In the genomic region with DNA sequence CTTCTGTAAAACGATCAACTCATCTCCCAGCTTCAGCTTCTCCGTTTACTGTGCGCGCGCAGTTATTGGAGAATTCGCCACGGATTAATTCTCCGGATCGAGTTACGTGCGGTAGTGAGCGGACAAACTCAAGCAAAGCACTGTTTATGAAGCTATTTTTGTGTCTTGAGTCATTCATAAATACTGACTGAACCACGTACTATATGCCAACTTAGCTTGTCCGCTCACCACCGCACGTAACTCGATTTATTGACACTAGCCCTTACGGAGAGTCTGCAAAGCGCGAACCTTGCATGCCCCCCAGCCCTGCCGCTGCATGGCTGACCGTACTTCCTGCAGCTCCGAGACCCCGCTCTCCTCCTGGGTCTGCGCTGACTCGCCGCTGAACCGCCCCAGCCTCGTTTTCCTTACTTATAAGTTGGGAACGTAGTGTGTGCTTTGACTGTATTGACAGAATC, we compare ENCODE assay signal across 8 cellular contexts. TPM values are rescaled to one million over a fixed set of nuclear protein-coding genes. Genes with fewer than 3 reads are reported as not detected.
DNase-seq lines count a peak whose midpoint lies in the region; ATAC-seq and TF ChIP-seq lines count a peak whose summit lies in the region.

No MANE protein-coding gene starts in this region.

- H3K79me2 ChIP-seq in Loucy (ENCODE audit: insufficient read depth, low read length) (peaks cover 56% of the 10 kb centered on the region), neural progenitor cell (ENCODE audit: low read depth) (peaks cover 53% of the 10 kb centered on the region)

- peaks cover 29% of the 10 kb centered on the region for H3K4me1 Mint-ChIP-seq in neural progenitor cell

- H3K36me3 ChIP-seq in Loucy (ENCODE audit: insufficient read depth, low read length) (no peaks in the 10 kb centered on the region), neural progenitor cell (no peaks in the 10 kb centered on the region)

- H3K4me3 ChIP-seq in GM12864 (ENCODE audit: low read depth, low read length) (peak overlapping the region; percentile 73), Loucy (ENCODE audit: low read length, poor library complexity, severe bottlenecking) (peak overlapping the region; percentile 89), neural progenitor cell (peak overlapping the region; percentile 94)

- peaks cover 9% of the 10 kb centered on the region for H3K9me3 Mint-ChIP-seq in neural progenitor cell

- H3F3A ChIP-seq in Loucy (ENCODE audit: low read depth) (no peaks in the 10 kb centered on the region), neural progenitor cell (ENCODE audit: low read depth) (peaks cover 19% of the 10 kb centered on the region)

- H2AFZ ChIP-seq in Loucy (ENCODE audit: low read length) (peak overlapping the region; percentile 97), neural progenitor cell (replicated peaks) (peak overlapping the region; percentile 89)

- no peaks in the 10 kb centered on the region for H3K9me3 ChIP-seq in Loucy (ENCODE audit: insufficient read depth, low read depth, low read length)
- H3K9me3 ChIP-seq in neural progenitor cell (ENCODE audit: low read depth), result no peaks in the 10 kb centered on the region

- peak overlapping the region; percentile 97 for H3K4me3 Mint-ChIP-seq in neural progenitor cell

- H4K20me1 ChIP-seq in Loucy (ENCODE audit: insufficient read depth, low read length, poor library complexity, severe bottlenecking), result peaks cover 50% of the 10 kb centered on the region
- peaks cover 24% of the 10 kb centered on the region for H4K20me1 ChIP-seq in neural progenitor cell (ENCODE audit: low read depth)

- H3K27ac ChIP-seq in neural progenitor cell, result no peak overlapping the region

- H3K4me1 ChIP-seq in Loucy (ENCODE audit: insufficient read depth, low read length, poor library complexity, severe bottlenecking), result peaks cover 45% of the 10 kb centered on the region
- H3K4me1 ChIP-seq in neural progenitor cell, result peaks cover 37% of the 10 kb centered on the region

- peaks cover 14% of the 10 kb centered on the region for H3K36me3 Mint-ChIP-seq in neural progenitor cell

- TF ChIP-seq CTCF in GM12864 (IDR thresholded peaks at IDR 0.05; ENCODE audit: low read depth, low read length, missing control alignments) (no peak), Loucy (conservative IDR thresholded peaks at IDR 0.05; ENCODE audit: low read length) (no peak), neural progenitor cell (IDR thresholded peaks at IDR 0.05) (no peak)

- no peaks in the 10 kb centered on the region for H3K9me2 ChIP-seq in Loucy (replicated peaks; ENCODE audit: low read depth, low read length)

- no peak for TF ChIP-seq POLR2A in GM18505 (IDR thresholded peaks at IDR 0.05; ENCODE audit: borderline replicate concordance, extremely low read depth, insufficient read depth, insufficient read length)

- ATAC-seq in GM21619 (IDR thresholded peaks at IDR 0.05; ENCODE audit: unreplicated experiment) (peak; percentile 17), GM18505 (IDR thresholded peaks at IDR 0.05; ENCODE audit: unreplicated experiment) (no peak)

- H3K9ac ChIP-seq in Loucy (ENCODE audit: low read depth, low read length, poor library complexity, severe bottlenecking) (peak overlapping the region; percentile 93), neural progenitor cell (peak overlapping the region; percentile 72)

- DNase-seq in GM12864 (ENCODE audit: low read depth), result no peak
- peak; percentile 38 to 39 for DNase-seq in activated CD4-positive, alpha-beta T cell treated with anti-CD3 and anti-CD28 coated beads, Interleukin-2, amount 50 U/mL, for 48 hours
- DNase-seq in fibroblast of the conjunctiva (ENCODE audit: low read depth), result peak; percentile 22
- peak; percentile 68 for DNase-seq in neural progenitor cell (ENCODE audit: low spot score)
- no peak for DNase-seq in NCI-H2196 (lab: John Stamatoyannopoulos, UW; ENCODE audit: unreplicated experiment)

- peaks cover 2% of the 10 kb centered on the region for H3K27me3 Mint-ChIP-seq in neural progenitor cell (ENCODE audit: insufficient read depth, low read depth)

- H3K4me2 ChIP-seq in Loucy (ENCODE audit: low read depth, low read length, poor library complexity, severe bottlenecking) (peak overlapping the region; percentile 95), neural progenitor cell (peak overlapping the region; percentile 89)

- H3K27ac Mint-ChIP-seq in neural progenitor cell, result peak overlapping the region; percentile 61

- no peaks in the 10 kb centered on the region for H3K27me3 ChIP-seq in Loucy (ENCODE audit: insufficient read depth, low read length, poor library complexity, severe bottlenecking)
- H3K27me3 ChIP-seq in neural progenitor cell, result peaks cover 9% of the 10 kb centered on the region

RNA-seq across cellular contexts. Expression of a gene that starts 0.8 kb away (rescaled TPM):
- 88.5 and 118 TPM in 2 replicates for total RNA-seq in neural progenitor cell (ENCODE audit: low replicate concordance)

RNA-seq across cellular contexts. Expression of a gene that starts 18.1 kb away (rescaled TPM):
- total RNA-seq in neural progenitor cell (ENCODE audit: low replicate concordance), result 0.28 and 0.82 TPM in 2 replicates

Comparison
In these comparisons a context has a peak if more than half of its experiments do, and no peak if none do; other contexts are left out.
1. DNase-seq: peak in activated CD4-positive, alpha-beta T cell treated with anti-CD3 and anti-CD28 coated beads, Interleukin-2, amount 50 U/mL, for 48 hours (2 of 2), fibroblast of the conjunctiva (single experiment) and neural progenitor cell (single experiment); none in GM12864 (single experiment) and NCI-H2196 (single experiment).
2. Peak in every context shown above with its lines, with median percentiles within 50 percentile points of each other: H3K4me3 ChIP-seq.